ENCODE assay signal across 20 cellular contexts in genomic region chr1:205045146-205045545, GRCh38. TPM values are rescaled to one million over a fixed set of nuclear protein-coding genes. Genes with fewer than 3 reads are reported as not detected.
A peak's percentile ranks its signal among the peaks of the same experiment; 100 is the strongest.
DNase-seq lines count a peak whose midpoint lies in the region; ATAC-seq and TF ChIP-seq lines count a peak whose summit lies in the region.
"Had no signal": no experiment of that assay in that cellular context is flagged by ENCODE, and none has a peak within 500 bp of the region (broad histone marks: within the 10 kb centered on the region; RNA-seq: fewer than 3 reads in every experiment).

No MANE protein-coding gene starts in this region.

- CTCF ChIA-PET in CD4-positive, alpha-beta T cell (lab: Charles Lee), result no interaction called here

- POLR2A ChIA-PET in CD4-positive, alpha-beta T cell (lab: Charles Lee), result no interaction called here

- TF ChIP-seq CTCF in dorsolateral prefrontal cortex (IDR thresholded peaks at IDR 0.05 in 54 of 56, conservative IDR thresholded peaks at IDR 0.05 in 2 of 56; ENCODE audit: low read depth in 1 of 56, partially characterized antibody in 56 of 56), result no peak
- TF ChIP-seq CTCF in CD4-positive, alpha-beta T cell (IDR thresholded peaks at IDR 0.05), result no peak

- no peaks in the 10 kb centered on the region for H3K9me3 Mint-ChIP-seq in CD4-positive, alpha-beta T cell

- ATAC-seq in left lobe of liver, result peak; percentile 40
- no peak for ATAC-seq in CD4-positive, alpha-beta T cell (ENCODE audit: poor library complexity)
- no peak for ATAC-seq in HG02938 (IDR thresholded peaks at IDR 0.05; ENCODE audit: unreplicated experiment)
- ATAC-seq: A549, K562 had no signal

- peak overlapping the region; percentile 97 for H3K27ac ChIP-seq in angular gyrus (ENCODE audit: low read depth, low read length)
- H3K27ac ChIP-seq in dorsolateral prefrontal cortex, result peak overlapping the region; percentile 87 to 100 (median 99)
- peak overlapping the region; percentile 99 for H3K27ac ChIP-seq in temporal lobe (ENCODE audit: low read depth, low read length)
- no peak overlapping the region for H3K27ac ChIP-seq in CD4-positive, alpha-beta T cell (ENCODE audit: low read depth, low read length)
- H3K27ac ChIP-seq: A549, RWPE1, SK-N-MC had no signal

- H3K36me3 Mint-ChIP-seq in CD4-positive, alpha-beta T cell (ENCODE audit: low read depth), result no peaks in the 10 kb centered on the region
- H3K36me3 Mint-ChIP-seq: CD4-positive, CD25-positive, alpha-beta regulatory T cell had no signal

- H3K4me1 Mint-ChIP-seq in CD4-positive, alpha-beta T cell (ENCODE audit: low read depth), result no peaks in the 10 kb centered on the region

- peaks cover 0 to 8% (median 0%) of the 10 kb centered on the region in 45 donors for H3K27me3 ChIP-seq in dorsolateral prefrontal cortex
- H3K27me3 ChIP-seq in CD4-positive, alpha-beta T cell (ENCODE audit: control insufficient read depth, insufficient read depth, low read length), result peaks cover 29% of the 10 kb centered on the region

- H3K27ac Mint-ChIP-seq in CD4-positive, alpha-beta T cell, result no peak overlapping the region

- peaks cover 67% of the 10 kb centered on the region for H3K27me3 Mint-ChIP-seq in CD4-positive, alpha-beta T cell

- intact Hi-C loops in dorsolateral prefrontal cortex (cut with DNase I), result no loop called here
- intact Hi-C loops in CD4-positive, alpha-beta T cell (cut with DNase I, micrococcal nuclease), result no loop called here

- DNase-seq in dorsolateral prefrontal cortex, result peak in 1 of 10 donors; percentile 51
- DNase-seq in left lobe of liver (ENCODE audit: low spot score), result peak; percentile 61
- DNase-seq in CD4-positive, alpha-beta T cell, result no peak
- no peak for DNase-seq in GOT3 (lab: John Stamatoyannopoulos, UW)
- DNase-seq: CD4-positive, CD25-positive, alpha-beta regulatory T cell; COR-L47; NCI-H1092 treated with DMSO at 0.1 percent for 48 hours; NCI-H146; NCI-H2029; NCI-H226; NCI-H510A treated with DMSO at 0.1 percent for 48 hours; NCI-H748 treated with DMSO at 0.1 percent for 48 hours; SHP77 treated with DMSO at 0.1 percent for 48 hours had no signal

- H3K4me3 ChIP-seq in dorsolateral prefrontal cortex, result peak overlapping the region; percentile 51 to 98 (median 82)
- H3K4me3 ChIP-seq: A549, K562, SK-N-MC had no signal

- no peak overlapping the region for H3K4me3 Mint-ChIP-seq in CD4-positive, alpha-beta T cell
- H3K4me3 Mint-ChIP-seq: CD4-positive, CD25-positive, alpha-beta regulatory T cell had no signal

- no peaks in the 10 kb centered on the region for H3K9me3 ChIP-seq in CD4-positive, alpha-beta T cell (ENCODE audit: control insufficient read depth, low read length)
- H3K9me3 ChIP-seq: A549 had no signal

RNA-seq across cellular contexts. Expression of gene CNTN2, which starts 2.1 kb away (rescaled TPM):
- total RNA-seq in dorsolateral prefrontal cortex (1,000 to 10,000 TPM in 1 of 120 experiments, 100 to 1,000 TPM in 115, 10 to 100 TPM in 4; 87.4 to 1,120 (median 263) TPM), left lobe of liver (0.13 TPM), temporal lobe (23.4 TPM)
- not detected for total RNA-seq in CD4-positive, alpha-beta T cell
- total RNA-seq: CD4-positive, CD25-positive, alpha-beta regulatory T cell; K562 had no signal

RNA-seq across cellular contexts. Expression of gene TMEM81, which starts 39.1 kb away (rescaled TPM):
- total RNA-seq in dorsolateral prefrontal cortex (10 to 100 TPM in 39 of 120 experiments, 1 to 10 TPM in 81; 4.7 to 14.8 (median 8.4) TPM), left lobe of liver (2.2 TPM), temporal lobe (2.0 TPM)
- 1 to 10 TPM; 2.1 to 2.2 TPM for total RNA-seq in CD4-positive, alpha-beta T cell

Comparison
In these comparisons a context has a peak if more than half of its experiments do, and no peak if none do; other contexts are left out.
1. RNA of gene CNTN2, which starts 2.1 kb away (total RNA-seq): 87.4 to 1,120 TPM in dorsolateral prefrontal cortex and 23.4 TPM in temporal lobe (single experiment); 0.13 TPM in left lobe of liver (single experiment) and not detected in CD4-positive, alpha-beta T cell; every median in the first group is over 10 times any median in the second.